In the genomic region with DNA sequence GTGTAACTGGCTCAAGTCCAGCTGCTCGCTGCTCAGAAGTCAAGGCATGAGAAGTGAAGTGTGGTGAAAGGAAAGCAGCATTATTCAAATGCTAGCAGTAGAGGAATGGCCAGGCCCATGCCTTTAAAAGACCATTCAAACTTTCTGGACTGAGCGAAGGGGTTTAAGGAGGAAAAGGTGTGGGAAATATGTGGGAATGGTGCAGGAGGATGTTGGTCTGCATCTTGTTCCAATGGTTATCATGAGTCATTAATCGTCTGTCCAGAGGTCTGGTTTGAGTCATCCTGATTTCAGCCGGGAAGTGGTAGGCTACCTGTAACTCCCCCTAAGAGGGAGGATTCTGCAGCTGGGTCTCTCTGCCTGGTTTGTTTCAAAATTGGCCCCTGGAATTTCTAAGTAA, we compare ENCODE assay signal across 10 cellular contexts. TPM values are rescaled to one million over a fixed set of nuclear protein-coding genes. Genes with fewer than 3 reads are reported as not detected.
"Had no signal": no experiment of that assay in that cellular context is flagged by ENCODE, and none has a peak within 500 bp of the region (broad histone marks: within the 10 kb centered on the region; RNA-seq: fewer than 3 reads in every experiment).

No MANE protein-coding gene starts in this region.

RNA-seq across cellular contexts. Expression of gene OBP2B, which starts 5.2 kb away (rescaled TPM):
- total RNA-seq: activated CD8-positive, alpha-beta memory T cell treated with anti-CD3 and anti-CD28 coated beads for 36 hours; dermis blood vessel endothelial cell; endothelial cell of umbilical vein; esophagus squamous epithelium; foreskin keratinocyte; kidney; liver; naive thymus-derived CD8-positive, alpha-beta T cell; psoas muscle; upper lobe of left lung had no signal
